In genomic region chr19:5966215-5966614, GRCh38 we compare ENCODE assay signal across 1 cellular context.
TF ChIP-seq lines count a peak whose summit lies in the region.

No MANE protein-coding gene starts in this region.

TF ChIP-seq in IMR-90, 13 proteins besides CTCF, POLR2A, EP300 and RAD21:
- 0 out of 2 replicates have a peak, but pooled peaks have one; percentile 44 for TF ChIP-seq MXI1 (IDR thresholded peaks at IDR 0.05; ENCODE audit: borderline replicate concordance, low read depth, low read length)
- TF ChIP-seq SMC3 (IDR thresholded peaks at IDR 0.05; ENCODE audit: low read depth, low read length), result no peak
- no peak for TF ChIP-seq RFX5 (IDR thresholded peaks at IDR 0.05; ENCODE audit: low read depth, low read length)
- TF ChIP-seq NFE2L2 (IDR thresholded peaks at IDR 0.05; ENCODE audit: low read depth, low read length), result no peak
- peak; percentile 43 for TF ChIP-seq RCOR1 (IDR thresholded peaks at IDR 0.05; ENCODE audit: insufficient replicate concordance, low read length)
- TF ChIP-seq FOS (IDR thresholded peaks at IDR 0.05; ENCODE audit: low read depth, low read length), result peak; percentile 59
- TF ChIP-seq BHLHE40 (IDR thresholded peaks at IDR 0.05; ENCODE audit: low read depth, low read length), result peak; percentile 72
- no peak for TF ChIP-seq ELK1 (IDR thresholded peaks at IDR 0.05; ENCODE audit: borderline replicate concordance, low read depth, low read length)
- peak; percentile 45; the same call in 1 of the 2 replicates for TF ChIP-seq MAZ (IDR thresholded peaks at IDR 0.05; ENCODE audit: borderline replicate concordance, low read depth, low read length)
- no peak for TF ChIP-seq CHD1 (IDR thresholded peaks at IDR 0.05; ENCODE audit: low read depth, low read length)
- TF ChIP-seq CEBPB (IDR thresholded peaks at IDR 0.05; ENCODE audit: low read depth, low read length), result peak; percentile 96
- peak; percentile 90 for TF ChIP-seq USF2 (IDR thresholded peaks at IDR 0.05; ENCODE audit: low read depth, low read length)
- no peak for TF ChIP-seq MAFK (IDR thresholded peaks at IDR 0.05; ENCODE audit: low read depth, low read length)
TF ChIP-seq in IMR-90: peak in this region for 7.
